ENCODE assay signal across 23 cellular contexts in genomic region chr20:19285424-19285823, GRCh38.
DNase-seq lines count a peak whose midpoint lies in the region; ATAC-seq, FAIRE-seq and TF ChIP-seq lines count a peak whose summit lies in the region.
"Had no signal": no experiment of that assay in that cellular context is flagged by ENCODE, and none has a peak within 500 bp of the region (broad histone marks: within the 10 kb centered on the region; RNA-seq: fewer than 3 reads in every experiment).

No MANE protein-coding gene starts in this region.

- CTCF ChIA-PET in activated CD4-positive, alpha-beta T cell treated with anti-CD3 and anti-CD28 coated beads for 36 hours (lab: Charles Lee), result no interaction called here

- DNase-seq in astrocyte of the spinal cord (ENCODE audit: low read depth, low spot score), result peak; percentile 7
- DNase-seq in ovary, result no peak
- DNase-seq in testis, result peak; percentile 32
- no peak for DNase-seq in SHP77 (lab: John Stamatoyannopoulos, UW)
- DNase-seq in SW 1271 (lab: John Stamatoyannopoulos, UW), result no peak
- DNase-seq in activated CD4-positive, alpha-beta T cell treated with anti-CD3 and anti-CD28 coated beads for 36 hours, result no peak
- DNase-seq: CD8-positive, alpha-beta memory T cell; COR-L47; DMS 273 treated with DMSO at 0.1 percent for 48 hours; DMS53; DND-41; EL; GM23248; IMR-90 had no signal

- H3K27me3 Mint-ChIP-seq in activated CD4-positive, alpha-beta T cell treated with anti-CD3 and anti-CD28 coated beads for 36 hours, result no peaks in the 10 kb centered on the region
- H3K27me3 Mint-ChIP-seq: B cell had no signal

- POLR2A ChIA-PET in activated CD4-positive, alpha-beta T cell treated with anti-CD3 and anti-CD28 coated beads for 36 hours (lab: Charles Lee), result no interaction called here

- in situ Hi-C loops in astrocyte of the spinal cord (cut with HindIII; ENCODE audit: low sequenced_read_pairs), result no loop called here

- intact Hi-C loops in ovary (cut with DNase I) (no loop called here), testis (cut with DNase I; ENCODE audit: low total_unique reads) (no loop called here)
- intact Hi-C loops in activated CD4-positive, alpha-beta T cell treated with anti-CD3 and anti-CD28 coated beads for 36 hours (cut with DNase I, micrococcal nuclease), result no loop called here

- peaks cover 21% of the 10 kb centered on the region for H3K4me1 ChIP-seq in ovary (ENCODE audit: insufficient read depth)
- peaks cover 14% of the 10 kb centered on the region for H3K4me1 ChIP-seq in testis
- H3K4me1 ChIP-seq: BLaER1 treated with 17β-estradiol and CSF1 and Interleukin-3, amounts not matched to agents 10 nM and 100 nM; HAP-1 had no signal

- TF ChIP-seq POLR2A in ovary (IDR thresholded peaks at IDR 0.05) (no peak), testis (IDR thresholded peaks at IDR 0.05) (no peak)

- TF ChIP-seq EP300 in ovary (IDR thresholded peaks at IDR 0.05), result no peak

- ATAC-seq in GM18517 (IDR thresholded peaks at IDR 0.05; ENCODE audit: unreplicated experiment), result no peak
- ATAC-seq in activated CD4-positive, alpha-beta T cell treated with anti-CD3 and anti-CD28 coated beads for 36 hours, result no peak
- ATAC-seq: GM12878 had no signal

- no peak overlapping the region for H3K27ac Mint-ChIP-seq in activated CD4-positive, alpha-beta T cell treated with anti-CD3 and anti-CD28 coated beads for 36 hours
- H3K27ac Mint-ChIP-seq: B cell; CD8-positive, alpha-beta memory T cell had no signal

- WGBS in ovary, 3 donors, result 5 to 9% (median 5%) methylated on average over 2 of the region's 2 CpGs
- WGBS in testis, 2 donors, result 43 to 51% methylated on average over 2 of the region's 2 CpGs

- H3K27me3 ChIP-seq in ovary (no peaks in the 10 kb centered on the region), testis (no peaks in the 10 kb centered on the region)
- H3K27me3 ChIP-seq: BLaER1 treated with 17β-estradiol and CSF1 and Interleukin-3, amounts not matched to agents 10 nM and 100 nM had no signal

- FAIRE-seq in endometrium (lab: Jason Lieb, UNC), result peak; percentile 92
- FAIRE-seq: GM12878, GM19239, HTR-8/SVneo had no signal

- no peaks in the 10 kb centered on the region for H3K4me1 Mint-ChIP-seq in activated CD4-positive, alpha-beta T cell treated with anti-CD3 and anti-CD28 coated beads for 36 hours
- H3K4me1 Mint-ChIP-seq: B cell; CD8-positive, alpha-beta memory T cell had no signal

- H3K27ac ChIP-seq in ovary (peak overlapping the region; percentile 57 to 81), testis (peak overlapping the region in 1 of 2 donors; percentile 16)
- H3K27ac ChIP-seq: BLaER1 treated with 17β-estradiol and CSF1 and Interleukin-3, amounts not matched to agents 10 nM and 100 nM; GM23248; HL-60 had no signal

- no peaks in the 10 kb centered on the region for H3K9me3 Mint-ChIP-seq in activated CD4-positive, alpha-beta T cell treated with anti-CD3 and anti-CD28 coated beads for 36 hours (ENCODE audit: low read depth)
- H3K9me3 Mint-ChIP-seq: CD8-positive, alpha-beta memory T cell had no signal

- H3K4me3 Mint-ChIP-seq in activated CD4-positive, alpha-beta T cell treated with anti-CD3 and anti-CD28 coated beads for 36 hours, result no peak overlapping the region
- H3K4me3 Mint-ChIP-seq: B cell; CD8-positive, alpha-beta memory T cell had no signal

- H3K9me3 ChIP-seq in ovary (no peaks in the 10 kb centered on the region), testis (no peaks in the 10 kb centered on the region)
- H3K9me3 ChIP-seq: BLaER1 treated with 17β-estradiol and CSF1 and Interleukin-3, amounts not matched to agents 10 nM and 100 nM; HAP-1 had no signal

- no peaks in the 10 kb centered on the region for H3K36me3 Mint-ChIP-seq in activated CD4-positive, alpha-beta T cell treated with anti-CD3 and anti-CD28 coated beads for 36 hours (ENCODE audit: low read depth)
- H3K36me3 Mint-ChIP-seq: CD8-positive, alpha-beta memory T cell had no signal

- H3K4me3 ChIP-seq in astrocyte of the spinal cord (ENCODE audit: low read depth, low read length), result no peak overlapping the region
- H3K4me3 ChIP-seq in ovary, result no peak overlapping the region
- no peak overlapping the region for H3K4me3 ChIP-seq in testis
- H3K4me3 ChIP-seq: BLaER1 treated with 17β-estradiol and CSF1 and Interleukin-3, amounts not matched to agents 10 nM and 100 nM; GM12878; GM23248; HAP-1 had no signal

- H3K36me3 ChIP-seq in ovary (no peaks in the 10 kb centered on the region), testis (ENCODE audit: low read depth, missing control alignments) (no peaks in the 10 kb centered on the region)
- H3K36me3 ChIP-seq: BLaER1 treated with 17β-estradiol and CSF1 and Interleukin-3, amounts not matched to agents 10 nM and 100 nM; HAP-1 had no signal

- no peak for TF ChIP-seq CTCF in astrocyte of the spinal cord (IDR thresholded peaks at IDR 0.05; ENCODE audit: low read depth, low read length)
- no peak for TF ChIP-seq CTCF in ovary (IDR thresholded peaks at IDR 0.05)
- TF ChIP-seq CTCF in testis (IDR thresholded peaks at IDR 0.05), result no peak

Comparison
In these comparisons a context has a peak if more than half of its experiments do, and no peak if none do; other contexts are left out.
1. DNase-seq: peak in astrocyte of the spinal cord (single experiment) and testis (single experiment); none in ovary (0 of 5), SHP77 (0 of 2), SW 1271 (0 of 2) and activated CD4-positive, alpha-beta T cell treated with anti-CD3 and anti-CD28 coated beads for 36 hours (single experiment).